10 cellular contexts compared by ENCODE assay signal in genomic region chr7:101884671-101885596, GRCh38.
DNase-seq lines count a peak whose midpoint lies in the region; ATAC-seq and TF ChIP-seq lines count a peak whose summit lies in the region.
"Had no signal": no experiment of that assay in that cellular context is flagged by ENCODE, and none has a peak within 500 bp of the region (broad histone marks: within the 10 kb centered on the region; RNA-seq: fewer than 3 reads in every experiment).

No MANE protein-coding gene starts in this region.

- H3K4me1 ChIP-seq in left ventricle myocardium inferior (peaks cover 74% of the 10 kb centered on the region), uterus (peaks cover 5 to 12% of the 10 kb centered on the region in 2 donors)

- H3K36me3 ChIP-seq in left ventricle myocardium inferior, result no peaks in the 10 kb centered on the region
- H3K36me3 ChIP-seq in uterus, result no peaks in the 10 kb centered on the region
- H3K36me3 ChIP-seq: neutrophil had no signal

- DNase-seq in left ventricle myocardium inferior, result no peak
- DNase-seq in cardiac septum (ENCODE audit: low spot score), result no peak
- no peak for DNase-seq in effector memory CD8-positive, alpha-beta T cell
- no peak for DNase-seq in uterus
- DNase-seq in T1000 (lab: John Stamatoyannopoulos, UW), result no peak
- no peak for DNase-seq in SKM-1 (lab: John Stamatoyannopoulos, UW; ENCODE audit: unreplicated experiment)
- no peak for DNase-seq in NCI-H446 treated with DMSO at 0.1 percent for 48 hours (lab: John Stamatoyannopoulos, UW)
- DNase-seq: T-helper 9 cell had no signal

- H3K27ac ChIP-seq in left ventricle myocardium inferior (replicated peaks) (peak overlapping the region; percentile 69), uterus (peak overlapping the region; percentile 91 to 98)
- H3K27ac ChIP-seq: neutrophil had no signal

- peak; percentile 74 for ATAC-seq in HG03108 (IDR thresholded peaks at IDR 0.05; ENCODE audit: unreplicated experiment)
- ATAC-seq in effector memory CD8-positive, alpha-beta T cell (replicated peaks), result no peak

- TF ChIP-seq CTCF in left ventricle myocardium inferior (IDR thresholded peaks at IDR 0.05; ENCODE audit: borderline replicate concordance) (no peak), uterus (IDR thresholded peaks at IDR 0.05) (no peak)

- no peak overlapping the region for H3K4me3 ChIP-seq in left ventricle myocardium inferior
- H3K4me3 ChIP-seq in uterus, result no peak overlapping the region

- no peak for TF ChIP-seq POLR2A in uterus (IDR thresholded peaks at IDR 0.05)

- peak overlapping the region; percentile 9 to 38 for H3K27ac Mint-ChIP-seq in effector memory CD8-positive, alpha-beta T cell

- peaks cover 21 to 35% of the 10 kb centered on the region in 2 donors for H3K4me1 Mint-ChIP-seq in effector memory CD8-positive, alpha-beta T cell (ENCODE audit: low read depth in 2 of 2)

- H3K27me3 ChIP-seq in left ventricle myocardium inferior (ENCODE audit: low read depth) (no peaks in the 10 kb centered on the region), uterus (no peaks in the 10 kb centered on the region)
- H3K27me3 ChIP-seq: neutrophil had no signal

- H3K36me3 Mint-ChIP-seq in effector memory CD8-positive, alpha-beta T cell (ENCODE audit: insufficient read depth), result no peaks in the 10 kb centered on the region

- H3K9me3 ChIP-seq in left ventricle myocardium inferior (replicated peaks), result no peaks in the 10 kb centered on the region
- H3K9me3 ChIP-seq in uterus, result no peaks in the 10 kb centered on the region
- H3K9me3 ChIP-seq: neutrophil had no signal

- peak overlapping the region in 1 of 2 donors; percentile 33 for H3K4me3 Mint-ChIP-seq in effector memory CD8-positive, alpha-beta T cell

- intact Hi-C loops in left ventricle myocardium inferior (cut with micrococcal nuclease) (no loop called here), cardiac septum (cut with DNase I) (no loop called here), uterus (cut with DNase I; ENCODE audit: low total_unique reads) (no loop called here)

- H3K27me3 Mint-ChIP-seq in effector memory CD8-positive, alpha-beta T cell, result no peaks in the 10 kb centered on the region

- no peaks in the 10 kb centered on the region for H3K9me3 Mint-ChIP-seq in effector memory CD8-positive, alpha-beta T cell
